In the genomic region with DNA sequence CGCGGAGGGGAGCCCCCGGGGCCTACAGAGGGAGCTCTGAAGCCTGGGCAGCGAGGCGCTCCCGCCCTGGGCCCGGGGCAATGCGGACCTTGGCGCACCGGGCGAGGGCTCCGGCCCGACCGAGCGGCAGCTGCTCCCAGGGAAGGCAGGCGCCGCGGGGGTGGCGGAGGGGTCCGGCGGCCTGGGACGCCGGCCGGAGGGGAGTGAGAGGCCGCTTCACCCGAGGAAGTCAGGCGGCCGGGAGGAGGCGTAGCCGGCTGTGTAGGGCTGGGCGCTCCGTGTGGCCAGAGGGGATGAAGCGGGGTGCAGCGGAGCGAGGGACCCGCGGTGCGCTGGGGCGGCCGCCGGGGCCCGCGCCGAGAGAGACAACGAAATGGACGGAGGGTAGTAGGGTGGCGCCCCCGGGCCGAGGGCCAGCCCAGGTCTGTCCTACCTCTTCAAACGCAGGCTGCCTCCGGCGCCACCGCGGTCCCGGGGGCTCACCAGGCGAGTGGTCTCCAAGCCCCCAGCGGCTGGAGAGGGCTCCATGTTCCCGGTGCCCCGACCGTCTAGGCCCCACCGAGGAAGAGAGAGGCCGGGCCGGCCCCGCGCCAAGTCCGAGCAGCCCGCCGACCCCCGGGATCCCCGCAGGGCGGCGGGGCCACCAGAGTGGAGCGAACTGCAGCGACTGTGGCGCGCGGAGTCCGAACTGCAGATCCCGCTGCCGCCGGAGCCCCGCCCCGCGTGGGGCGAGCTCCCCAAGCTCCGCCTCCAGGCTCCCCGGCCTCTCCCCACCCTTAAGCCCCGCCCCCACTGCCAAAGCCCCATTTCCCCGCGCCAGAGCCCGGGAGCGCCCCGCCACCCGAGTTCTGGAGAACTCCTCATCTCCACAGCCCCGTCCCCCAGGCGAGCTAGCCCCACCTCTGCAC, we compare ENCODE assay signal across 8 cellular contexts. TPM values are rescaled to one million over a fixed set of nuclear protein-coding genes. Genes with fewer than 3 reads are reported as not detected.
DNase-seq lines count a peak whose midpoint lies in the region; TF ChIP-seq lines count a peak whose summit lies in the region.

A gene with protein sequence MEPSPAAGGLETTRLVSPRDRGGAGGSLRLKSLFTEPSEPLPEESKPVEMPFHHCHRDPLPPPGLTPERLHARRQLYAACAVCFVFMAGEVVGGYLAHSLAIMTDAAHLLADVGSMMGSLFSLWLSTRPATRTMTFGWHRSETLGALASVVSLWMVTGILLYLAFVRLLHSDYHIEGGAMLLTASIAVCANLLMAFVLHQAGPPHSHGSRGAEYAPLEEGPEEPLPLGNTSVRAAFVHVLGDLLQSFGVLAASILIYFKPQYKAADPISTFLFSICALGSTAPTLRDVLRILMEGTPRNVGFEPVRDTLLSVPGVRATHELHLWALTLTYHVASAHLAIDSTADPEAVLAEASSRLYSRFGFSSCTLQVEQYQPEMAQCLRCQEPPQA (minus strand): TSS at position 669 of the 908 bp plus-strand sequence. CDS start 141 bp downstream, at position 528.

- peaks cover 34% of the 10 kb centered on the region for H3K4me1 Mint-ChIP-seq in nephron

- H3K9me3 ChIP-seq in esophagus squamous epithelium, result no peaks in the 10 kb centered on the region

- no peak within 1 kb of the TSS for H3K27ac Mint-ChIP-seq in nephron

- WGBS in esophagus squamous epithelium, 2 donors, result 0% methylated on average over 3 to 6 of the region's 96 CpGs

- no peak for TF ChIP-seq POLR2A in esophagus squamous epithelium (IDR thresholded peaks at IDR 0.05)

- peak; percentile 53 for DNase-seq in DMS53 (lab: John Stamatoyannopoulos, UW)
- DNase-seq in DMS53 treated with DMSO at 0.1 percent for 48 hours (lab: John Stamatoyannopoulos, UW; ENCODE audit: unreplicated experiment), result no peak
- DNase-seq in NCI-H226, result peak; percentile 40
- peak; percentile 58 for DNase-seq in activated T-cell treated with anti-CD3 and anti-CD28 coated beads for 24 hours (ENCODE audit: low read depth)
- DNase-seq in esophagus squamous epithelium (lab: John Stamatoyannopoulos, UW), result no peak
- DNase-seq in stimulated activated naive CD4-positive, alpha-beta T cell treated with Interleukin-2 at 50 U/mL for 16 hours (lab: John Stamatoyannopoulos, UW), result peak; percentile 54
- DNase-seq in NCI-H128 (lab: John Stamatoyannopoulos, UW; ENCODE audit: unreplicated experiment), result no peak

- peaks cover 41% of the 10 kb centered on the region for H3K27me3 Mint-ChIP-seq in nephron (ENCODE audit: low read depth)

- H3K27ac ChIP-seq in esophagus squamous epithelium, result no peak within 1 kb of the TSS

- H3K4me1 ChIP-seq in esophagus squamous epithelium, result peaks cover 30 to 41% (median 32%) of the 10 kb centered on the region in 3 donors

- no peaks in the 10 kb centered on the region for H3K36me3 ChIP-seq in esophagus squamous epithelium

- peaks cover 16 to 100% (median 28%) of the 10 kb centered on the region in 4 donors for H3K27me3 ChIP-seq in esophagus squamous epithelium

- H3K4me3 Mint-ChIP-seq in nephron, result peak within 1 kb of the TSS; percentile 85 to 87 (median 86)

- no peaks in the 10 kb centered on the region for H3K36me3 Mint-ChIP-seq in nephron (ENCODE audit: low read depth)

- no peak for TF ChIP-seq CTCF in esophagus squamous epithelium (IDR thresholded peaks at IDR 0.05)
- TF ChIP-seq CTCF in nephron (IDR thresholded peaks at IDR 0.05; ENCODE audit: unreplicated experiment in 3 of 3), result no peak

- H3K4me3 ChIP-seq in esophagus squamous epithelium, result peak within 1 kb of the TSS; percentile 43 to 61 (median 52)

- intact Hi-C loops in esophagus squamous epithelium (cut with DNase I), result no loop called here

- H3K9me3 Mint-ChIP-seq in nephron, result no peaks in the 10 kb centered on the region

RNA-seq across cellular contexts. Expression of the gene that starts here (rescaled TPM):
- total RNA-seq in esophagus squamous epithelium, result under 1 TPM in 2 of 4 donors, not detected in 2; 0.18 to 0.19 TPM

Comparison
In these comparisons a context has a peak if more than half of its experiments do, and no peak if none do; other contexts are left out.
1. DNase-seq: peak in DMS53 (single experiment), NCI-H226 (single experiment), activated T-cell treated with anti-CD3 and anti-CD28 coated beads for 24 hours (single experiment) and stimulated activated naive CD4-positive, alpha-beta T cell treated with Interleukin-2 at 50 U/mL for 16 hours (single experiment); none in DMS53 treated with DMSO at 0.1 percent for 48 hours (single experiment), esophagus squamous epithelium (single experiment) and NCI-H128 (single experiment).